ENCODE assay signal across 8 cellular contexts in the genomic region with DNA sequence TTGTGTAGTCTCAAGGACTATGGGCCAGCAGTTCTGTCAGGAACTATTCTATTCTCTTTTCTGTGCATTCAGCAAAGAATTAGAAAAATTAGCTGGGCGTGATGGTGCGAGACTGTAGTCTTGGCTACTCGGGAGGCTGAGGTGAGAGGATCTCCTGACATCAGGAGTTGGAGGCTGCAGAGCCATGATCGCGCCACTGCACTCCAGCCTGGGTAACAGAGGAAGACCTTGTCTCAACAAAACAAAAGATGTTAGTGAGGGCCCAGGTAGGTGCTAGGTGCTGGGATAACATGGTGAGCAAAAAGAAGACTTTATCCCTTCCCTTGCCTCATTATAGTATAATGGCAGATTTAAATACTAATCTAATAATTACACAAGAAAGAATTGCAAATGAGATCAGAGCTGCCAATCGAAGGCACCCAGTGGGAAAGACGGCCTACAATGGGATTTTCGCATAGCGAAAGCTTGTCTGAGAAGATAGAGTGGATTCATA. TPM values are rescaled to one million over a fixed set of nuclear protein-coding genes. Genes with fewer than 3 reads are reported as not detected.
DNase-seq lines count a peak whose midpoint lies in the region; ATAC-seq, FAIRE-seq and TF ChIP-seq lines count a peak whose summit lies in the region.

No MANE protein-coding gene starts in this region.

- peaks cover 17% of the 10 kb centered on the region for H3K79me1 ChIP-seq in mesenchymal stem cell (replicated peaks; ENCODE audit: low read length, poor library complexity, severe bottlenecking)

- no peak overlapping the region for H3K18ac ChIP-seq in mesenchymal stem cell (ENCODE audit: low read depth in 1 of 2, low read length in 2 of 2)

- WGBS in K562 (ENCODE audit: insufficient coverage, low coverage, missing lambda C conversion rate): 69% methylated on average over 8 of the region's 9 CpGs
- WGBS in mesenchymal stem cell: 81% methylated on average over 9 of the region's 9 CpGs

- H3K4ac ChIP-seq in mesenchymal stem cell (ENCODE audit: low read depth in 1 of 2, low read length in 2 of 2): peak overlapping the region in 1 of 2 experiments; percentile 43

- no peak for DNase-seq in K562 (ENCODE audit: extremely low read depth in 1 of 4, low spot score in 3 of 4)
- DNase-seq in mesenchymal stem cell: no peak
- DNase-seq in GM20000 (ENCODE audit: low spot score): no peak
- DNase-seq in NCI-H128 (lab: John Stamatoyannopoulos, UW; ENCODE audit: unreplicated experiment): no peak
- no peak for DNase-seq in kidney tubule cell (ENCODE audit: low spot score)

- no peak overlapping the region for H2BK120ac ChIP-seq in mesenchymal stem cell (ENCODE audit: low read depth, low read length)

- no TSS peak for BruUV-seq in K562 (replicated peaks; lab: Mats Ljungman, UMichigan)

- H2BK15ac ChIP-seq in mesenchymal stem cell (ENCODE audit: low read depth, poor library complexity, severe bottlenecking): no peak overlapping the region

- CTCF ChIA-PET in K562 (lab: Yijun Ruan, JAX; ENCODE audit: low intra/inter-chr PET ratio): no interaction called here

- H3K9ac ChIP-seq in K562 (ENCODE audit: insufficient read depth in 1 of 2, low read depth in 2 of 2, low read length in 2 of 2) (peak overlapping the region; percentile 86 to 100; a peak in 3 of 4 replicates), mesenchymal stem cell (ENCODE audit: low read length) (peak overlapping the region; percentile 91)

- no peak for FAIRE-seq in K562 (lab: Jason Lieb, UNC)

- peak overlapping the region; percentile 99 for H2AFZ ChIP-seq in K562 (ENCODE audit: low read depth, low read length)
- H2AFZ ChIP-seq in mesenchymal stem cell (ENCODE audit: low read depth, low read length): peak overlapping the region; percentile 68

- H2AK5ac ChIP-seq in mesenchymal stem cell (ENCODE audit: low read length, severe bottlenecking): no peak overlapping the region

- peaks cover 29% of the 10 kb centered on the region for H3K79me2 ChIP-seq in K562 (ENCODE audit: control insufficient read depth, insufficient read depth, low read length)

- H3K4me2 ChIP-seq in K562 (ENCODE audit: insufficient read depth, low read length) (peak overlapping the region; percentile 86), mesenchymal stem cell (ENCODE audit: low read length, poor library complexity, severe bottlenecking) (peak overlapping the region; percentile 74)

- intact Hi-C loops in K562 (cut with micrococcal nuclease): loop anchor here (2.0 kb wide), 1 partner anchor 65 kb away; the partner anchor contains the start of gene GCFC2

- H3K4me1 ChIP-seq in K562 (replicated peaks in 1 of 2; ENCODE audit: control insufficient read depth in 2 of 2, insufficient read depth in 2 of 2, low read length in 2 of 2) (peaks cover 0 to 7% of the 10 kb centered on the region in 2 experiments; a peak in 1 of 5 replicates), mesenchymal stem cell (ENCODE audit: control insufficient read depth, insufficient read depth, low read depth, low read length) (peaks cover 2% of the 10 kb centered on the region)

- H4K20me1 ChIP-seq in K562 (replicated peaks; ENCODE audit: control insufficient read depth, insufficient read depth, low read length): no peaks in the 10 kb centered on the region

- no peak for TF ChIP-seq POLR2A in K562 (conservative IDR thresholded peaks at IDR 0.05)

- no peak overlapping the region for H2BK5ac ChIP-seq in mesenchymal stem cell (ENCODE audit: low read depth, low read length, poor library complexity, severe bottlenecking)

- TF ChIP-seq CTCF in GM12875 (IDR thresholded peaks at IDR 0.05; ENCODE audit: borderline replicate concordance, insufficient read depth, low read depth, low read length) (no peak), K562 (IDR thresholded peaks at IDR 0.05 in 2 of 3, conservative IDR thresholded peaks at IDR 0.05 in 1 of 3; ENCODE audit: insufficient read depth in 2 of 3, low read depth in 1 of 3, low read length in 3 of 3) (no peak), GM20000 (IDR thresholded peaks at IDR 0.05; ENCODE audit: extremely low read depth, missing control alignments) (no peak)

- H4K8ac ChIP-seq in mesenchymal stem cell (ENCODE audit: low read length): peak overlapping the region; percentile 99

- POLR2A ChIA-PET in K562 (lab: Yijun Ruan, JAX): interaction anchor here (0.8 to 1.0 kb wide), 3 partner anchors 8 to 13 kb away, joined by 3 to 5 read pairs (median 4); no protein-coding TSS in a partner anchor

- H3K23ac ChIP-seq in mesenchymal stem cell (ENCODE audit: low read length in 2 of 2): no peak overlapping the region

- peak overlapping the region; percentile 81 for H3K4me3 ChIP-seq in GM12875 (ENCODE audit: low read depth, low read length)
- peak overlapping the region; percentile 80 for H3K4me3 ChIP-seq in K562
- peak overlapping the region in 1 of 2 experiments; percentile 93 for H3K4me3 ChIP-seq in mesenchymal stem cell (ENCODE audit: insufficient read depth in 1 of 2, low read depth in 1 of 2, low read length in 2 of 2)

- in situ Hi-C loops in K562 (cut with MboI): loop anchor here (5.0 to 25.0 kb wide), 2 partner anchors 36 to 941 kb away; no protein-coding TSS in a partner anchor

- H3K14ac ChIP-seq in mesenchymal stem cell (ENCODE audit: low read length in 2 of 2): no peak overlapping the region

- ATAC-seq in HG03045 (IDR thresholded peaks at IDR 0.05; ENCODE audit: unreplicated experiment) (peak; percentile 6), K562 (no peak), GM18861 (IDR thresholded peaks at IDR 0.05; ENCODE audit: unreplicated experiment) (no peak)

- H3K9me3 ChIP-seq in K562 (replicated peaks; ENCODE audit: control insufficient read depth, insufficient read depth, low read depth, low read length): no peaks in the 10 kb centered on the region
- H3K9me3 ChIP-seq in mesenchymal stem cell (ENCODE audit: control insufficient read depth, low read length): no peaks in the 10 kb centered on the region

- H3K36me3 ChIP-seq in K562 (ENCODE audit: control insufficient read depth, insufficient read depth, low read length) (peaks cover 31% of the 10 kb centered on the region), mesenchymal stem cell (ENCODE audit: control insufficient read depth in 1 of 2, insufficient read depth in 2 of 2, low read depth in 1 of 2, low read length in 2 of 2) (peaks cover 12 to 26% of the 10 kb centered on the region in 2 experiments)

- H2BK12ac ChIP-seq in mesenchymal stem cell (ENCODE audit: low read length in 2 of 2): peak overlapping the region in 1 of 2 experiments; percentile 72

- no peaks in the 10 kb centered on the region for H3K9me1 ChIP-seq in K562 (ENCODE audit: control insufficient read depth, insufficient read depth, low read length)

- no peak for TF ChIP-seq RAD21 in K562 (CRISPR knock-in tag; conservative IDR thresholded peaks at IDR 0.05 in 1 of 2, IDR thresholded peaks at IDR 0.05 in 1 of 2)

- H4K91ac ChIP-seq in mesenchymal stem cell (ENCODE audit: low read length): peak overlapping the region; percentile 65

- no peak for TF ChIP-seq EP300 in K562 (IDR thresholded peaks at IDR 0.05; ENCODE audit: low read length)

- peak overlapping the region; percentile 66 for H3K27ac ChIP-seq in K562 (ENCODE audit: extremely low read depth, low read depth, low read length)
- peak overlapping the region; percentile 16 for H3K27ac ChIP-seq in mesenchymal stem cell (ENCODE audit: low read length, poor library complexity, severe bottlenecking)

- H3K27me3 ChIP-seq in K562 (ENCODE audit: control insufficient read depth in 2 of 2, insufficient read depth in 2 of 2, low read length in 2 of 2): no peaks in the 10 kb centered on the region
- no peaks in the 10 kb centered on the region for H3K27me3 ChIP-seq in mesenchymal stem cell (ENCODE audit: control insufficient read depth in 1 of 2, insufficient read depth in 1 of 2, low read length in 2 of 2)

TF ChIP-seq in K562, 482 proteins besides CTCF, POLR2A, EP300 and RAD21 (continues in another document):
- TF ChIP-seq EHMT2 (IDR thresholded peaks at IDR 0.05) (0 out of 2 replicates have a peak, but pooled peaks have one; percentile 65), ZNF764 (CRISPR knock-in tag; IDR thresholded peaks at IDR 0.05; ENCODE audit: low read depth) (no peak), USF2 (CRISPR knock-in tag; IDR thresholded peaks at IDR 0.05) (no peak)

RNA-seq across cellular contexts. Expression of gene MRPL19, which starts 0.4 kb away (rescaled TPM):
- total RNA-seq in K562 (2011; cell fraction: chromatin; rRNA removed; ENCODE audit: low replicate concordance): 9.8 and 24.7 TPM in 2 replicates
- total RNA-seq in K562 (2011; cell fraction: nucleolus; rRNA removed): 15.3 and 20.7 TPM in 2 replicates
- 18.0 and 23.6 TPM in 2 replicates for total RNA-seq in K562 (2011; cell fraction: nucleoplasm; rRNA removed)
- total RNA-seq in K562 (2014; rRNA removed) (64.3 and 65.9 TPM in 2 replicates), K562 (2014; rRNA removed; fragmentation: Illumina TruSeq; extraction: Trizol) (59.5 and 66.0 TPM in 2 replicates), K562 (2015; rRNA removed; fragmentation: Illumina TruSeq; extraction: Trizol) (54.3 and 56.3 TPM in 2 replicates), K562 (2021) (61.1 and 68.3 TPM in 2 replicates)
- polyA plus RNA-seq in K562 (2011; rRNA removed) (26.2 and 60.2 TPM in 2 replicates), K562 (2014; fragmentation: Illumina TruSeq; extraction: Trizol) (42.8 and 50.0 TPM in 2 replicates), K562 (2014; fragmentation: Nextera tagmentation; extraction: Ambion mirVana) (10 to 100 TPM in 1 of 2 experiments, 1 to 10 TPM in 1; 9.7 to 11.8 TPM), K562 (2014; rRNA removed) (56.1 and 70.0 TPM in 2 replicates)
- polyA plus RNA-seq in K562 (2011; cell fraction: cytosol; rRNA removed): 9.6 and 13.5 TPM in 2 replicates
- polyA plus RNA-seq in K562 (2011; cell fraction: nucleus; rRNA removed): 8.6 and 9.7 TPM in 2 replicates
- polyA plus RNA-seq in K562 (2012): 22.0 and 36.8 TPM in 2 replicates
- polyA minus RNA-seq in K562 (2011; rRNA and poly(A)+ RNA removed): 45.2 and 53.2 TPM in 2 replicates
- polyA minus RNA-seq in K562 (2011; cell fraction: cytosol; rRNA and poly(A)+ RNA removed): 10.6 and 24.8 TPM in 2 replicates
- polyA minus RNA-seq in K562 (2011; cell fraction: nucleus; rRNA and poly(A)+ RNA removed): 35.1 and 41.5 TPM in 2 replicates
- 32.6 TPM for polyA plus RNA-seq in mesenchymal stem cell (2013, experiment 1 of 2)
- polyA plus RNA-seq in mesenchymal stem cell (2013, experiment 2 of 2): 32.9 TPM
